In genomic region chr19:53768401-53768800, GRCh38 we compare ENCODE assay signal across 25 cellular contexts. TPM values are rescaled to one million over a fixed set of nuclear protein-coding genes. Genes with fewer than 3 reads are reported as not detected.
DNase-seq lines count a peak whose midpoint lies in the region; ATAC-seq, FAIRE-seq and TF ChIP-seq lines count a peak whose summit lies in the region.
"Had no signal": no experiment of that assay in that cellular context is flagged by ENCODE, and none has a peak within 500 bp of the region (broad histone marks: within the 10 kb centered on the region; RNA-seq: fewer than 3 reads in every experiment).

No MANE protein-coding gene starts in this region.

- H3K23me2 ChIP-seq in H1 (ENCODE audit: low read depth, low read length): no peaks in the 10 kb centered on the region

- H3K18ac ChIP-seq in H1 (ENCODE audit: extremely low read depth, low read length) (peak overlapping the region; percentile 32), mesendoderm (ENCODE audit: low read length) (peak overlapping the region; percentile 91)

- TF ChIP-seq EP300 in H1 (IDR thresholded peaks at IDR 0.05; ENCODE audit: borderline replicate concordance in 1 of 2, low read depth in 2 of 2, low read length in 2 of 2) (no peak), upper lobe of left lung (IDR thresholded peaks at IDR 0.05) (no peak)

- H3K14ac ChIP-seq in H1 (ENCODE audit: insufficient read length): no peak overlapping the region

- H3K56ac ChIP-seq in H1 (replicated peaks; ENCODE audit: insufficient read length, low read depth, low read length) (no peak overlapping the region), mesendoderm (ENCODE audit: low read length) (peak overlapping the region; percentile 83)

- ATAC-seq in right cardiac atrium (peak in 1 of 2 donors; percentile 19), left cardiac atrium (no peak), upper lobe of left lung (ENCODE audit: low FRiP score in 2 of 2) (no peak), HG03378 (IDR thresholded peaks at IDR 0.05; ENCODE audit: unreplicated experiment) (no peak)
- ATAC-seq: CD8-positive, alpha-beta T cell; Right ventricle myocardium inferior had no signal

- peak overlapping the region; percentile 42 for H3K27ac ChIP-seq in right cardiac atrium (ENCODE audit: low read length)
- H3K27ac ChIP-seq in H1 (ENCODE audit: low read depth, low read length): no peak overlapping the region
- peak overlapping the region; percentile 84 for H3K27ac ChIP-seq in mesendoderm (ENCODE audit: low read depth, low read length)
- peak overlapping the region; percentile 69 to 86 (median 74) for H3K27ac ChIP-seq in upper lobe of left lung

- CTCF ChIA-PET in H1 (lab: Charles Lee; ENCODE audit: partially characterized antibody): interaction anchor here (0.8 to 1.9 kb wide), 9 partner anchors 22 to 200 kb away, joined by 3 to 7 read pairs (median 4); no protein-coding TSS in a partner anchor

- H3K4ac ChIP-seq in H1 (replicated peaks; ENCODE audit: insufficient read length, low read depth, low read length) (no peak overlapping the region), mesendoderm (ENCODE audit: low read depth, low read length) (peak overlapping the region; percentile 90)

- H4K5ac ChIP-seq in H1 (ENCODE audit: insufficient read length, low read depth, low read length) (no peak overlapping the region), mesendoderm (ENCODE audit: low read length) (no peak overlapping the region)

- DNase-seq in right cardiac atrium (no peak), left cardiac atrium (no peak), H1 (ENCODE audit: low read depth in 1 of 2, low spot score in 2 of 2) (no peak), mesendoderm (no peak), upper lobe of left lung (peak in 1 of 2 donors; percentile 65), GM20000 (ENCODE audit: low spot score) (no peak), 8988T (no peak)
- DNase-seq: AML-193; C1 segment of cervical spinal cord; Calu3; CD8-positive, alpha-beta T cell; DMS153; GOT3; KG1; NCI-H1105; NCI-H146; NCI-H2029 treated with DMSO at 0.1 percent for 48 hours; NCI-H446 had no signal

- peak overlapping the region; percentile 31; the same call in 1 of the 2 replicates for H4K8ac ChIP-seq in H1 (ENCODE audit: extremely low read depth, insufficient read depth, low read length)
- no peak overlapping the region for H4K8ac ChIP-seq in mesendoderm (ENCODE audit: low read depth, low read length)

- H3K27me3 ChIP-seq in right cardiac atrium (ENCODE audit: control insufficient read depth, insufficient read depth) (no peaks in the 10 kb centered on the region), H1 (replicated peaks in 1 of 4; ENCODE audit: control insufficient read depth in 3 of 4, extremely low read depth in 1 of 4, insufficient read depth in 3 of 4, low read length in 3 of 4) (no peaks in the 10 kb centered on the region), mesendoderm (ENCODE audit: insufficient read depth, low read length, poor library complexity) (no peaks in the 10 kb centered on the region), upper lobe of left lung (no peaks in the 10 kb centered on the region)

- no peaks in the 10 kb centered on the region for H4K20me1 ChIP-seq in H1 (replicated peaks in 1 of 2; ENCODE audit: control insufficient read depth in 1 of 2, insufficient read depth in 2 of 2, low read length in 2 of 2)

- WGBS in right cardiac atrium: 94% methylated on average over 27 of the region's 27 CpGs
- WGBS in H1 (ENCODE audit: extremely low coverage in 1 of 2, insufficient coverage in 1 of 2, insufficient read length in 1 of 2, insufficient replicate concordance in 2 of 2, low coverage in 1 of 2, low lambda C conversion rate in 2 of 2, missing lambda C conversion rate in 1 of 2), 2 experiments: 94% methylated on average over 21 of the region's 27 CpGs; no CpG with 5 or more reads in 1 of the 2 experiments
- WGBS in mesendoderm (ENCODE audit: extremely low coverage, insufficient coverage, low lambda C conversion rate): no CpG with 5 or more reads among the region's 27 CpGs
- 94 to 96% methylated on average over 17 to 27 of the region's 27 CpGs for WGBS in upper lobe of left lung, 2 donors

- H3K79me1 ChIP-seq in H1 (ENCODE audit: low read depth, low read length) (no peaks in the 10 kb centered on the region), mesendoderm (ENCODE audit: low read length) (no peaks in the 10 kb centered on the region)

- TF ChIP-seq POLR2A in H1 (IDR thresholded peaks at IDR 0.05; ENCODE audit: control extremely low read depth in 1 of 2, low read depth in 2 of 2, low read length in 2 of 2) (no peak), upper lobe of left lung (IDR thresholded peaks at IDR 0.05) (no peak)

- intact Hi-C loops in right cardiac atrium (cut with DNase I): no loop called here
- intact Hi-C loops in left cardiac atrium (cut with DNase I): no loop called here

- H2BK5ac ChIP-seq in H1 (ENCODE audit: low read depth, low read length): peak overlapping the region; percentile 91; the same call in 1 of the 2 replicates
- H2BK5ac ChIP-seq in mesendoderm (ENCODE audit: low read length): peak overlapping the region; percentile 96

- no peak overlapping the region for H3K4me3 ChIP-seq in right cardiac atrium (ENCODE audit: low read length)
- H3K4me3 ChIP-seq in H1 (ENCODE audit: extremely low read depth in 1 of 4, insufficient read depth in 2 of 4, low read depth in 3 of 4, low read length in 4 of 4): no peak overlapping the region
- H3K4me3 ChIP-seq in mesendoderm (ENCODE audit: low read length): no peak overlapping the region
- no peak overlapping the region for H3K4me3 ChIP-seq in upper lobe of left lung

- no peak overlapping the region for H2AFZ ChIP-seq in H1 (ENCODE audit: low read length)

- H3K9me3 ChIP-seq in right cardiac atrium (ENCODE audit: control insufficient read depth, low read length) (no peaks in the 10 kb centered on the region), H1 (ENCODE audit: insufficient read depth in 2 of 2, low read depth in 1 of 2, low read length in 1 of 2) (no peaks in the 10 kb centered on the region), upper lobe of left lung (no peaks in the 10 kb centered on the region)

- no peak for TF ChIP-seq RAD21 in H1 (IDR thresholded peaks at IDR 0.05 in 1 of 2, conservative IDR thresholded peaks at IDR 0.05 in 1 of 2; ENCODE audit: low read depth in 2 of 2, low read length in 2 of 2)

- H3K23ac ChIP-seq in H1 (ENCODE audit: insufficient read length): no peak overlapping the region
- peak overlapping the region; percentile 59 for H3K23ac ChIP-seq in mesendoderm (ENCODE audit: low read length)

- FAIRE-seq in H1 (lab: Jason Lieb, UNC): no peak
- FAIRE-seq: GM12891 had no signal

- no peak for TF ChIP-seq CTCF in H1 (IDR thresholded peaks at IDR 0.05; ENCODE audit: control extremely low read depth in 1 of 3, insufficient read depth in 1 of 3, low read depth in 1 of 3, low read length in 3 of 3)
- no peak for TF ChIP-seq CTCF in upper lobe of left lung (IDR thresholded peaks at IDR 0.05)
- no peak for TF ChIP-seq CTCF in GM20000 (IDR thresholded peaks at IDR 0.05; ENCODE audit: extremely low read depth, missing control alignments)

- H2AK5ac ChIP-seq in H1 (ENCODE audit: low read depth, low read length) (peak overlapping the region; percentile 13; the same call in 1 of the 2 replicates), mesendoderm (ENCODE audit: low read length) (peak overlapping the region; percentile 3)

- H2BK15ac ChIP-seq in H1 (ENCODE audit: low read length) (no peak overlapping the region), mesendoderm (replicated peaks; ENCODE audit: low read depth) (no peak overlapping the region)

- H3K9ac ChIP-seq in H1 (replicated peaks in 1 of 4; ENCODE audit: extremely low read depth in 1 of 4, low read depth in 3 of 4, low read length in 3 of 4): no peak overlapping the region
- peak overlapping the region; percentile 26 for H3K9ac ChIP-seq in mesendoderm (ENCODE audit: low read length)

- H3K36me3 ChIP-seq in H1 (ENCODE audit: control insufficient read depth in 2 of 4, insufficient read depth in 4 of 4, low read length in 3 of 4) (no peaks in the 10 kb centered on the region), mesendoderm (ENCODE audit: control insufficient read depth, insufficient read depth, low read length) (no peaks in the 10 kb centered on the region), upper lobe of left lung (no peaks in the 10 kb centered on the region)

- POLR2A ChIA-PET in H1 (lab: Charles Lee; ENCODE audit: partially characterized antibody): interaction anchor here (1.1 to 1.9 kb wide), 2 partner anchors 108 to 172 kb away, joined by 3 to 4 read pairs; no protein-coding TSS in a partner anchor

- H2BK12ac ChIP-seq in H1 (ENCODE audit: low read depth, low read length): peak overlapping the region; percentile 84; the same call in 1 of the 2 replicates

- H3K4me1 ChIP-seq in right cardiac atrium (ENCODE audit: control insufficient read depth, insufficient read depth, low read length): no peaks in the 10 kb centered on the region
- peaks cover 0 to 16% (median 4%) of the 10 kb centered on the region in 4 experiments; a peak in 5 of 7 replicates for H3K4me1 ChIP-seq in H1 (replicated peaks in 1 of 4; ENCODE audit: control insufficient read depth in 3 of 4, insufficient read depth in 4 of 4, low read length in 3 of 4)
- H3K4me1 ChIP-seq in mesendoderm (ENCODE audit: control insufficient read depth, low read depth, low read length): peaks cover 4% of the 10 kb centered on the region
- H3K4me1 ChIP-seq in upper lobe of left lung: peaks cover 0 to 4% (median 2%) of the 10 kb centered on the region in 4 donors

- H4K91ac ChIP-seq in H1 (replicated peaks; ENCODE audit: insufficient read length, low read length): peak overlapping the region; percentile 4

- H3K4me2 ChIP-seq in H1 (ENCODE audit: insufficient read depth in 1 of 2, low read depth in 2 of 2, low read length in 2 of 2): no peak overlapping the region
- no peak overlapping the region for H3K4me2 ChIP-seq in mesendoderm (ENCODE audit: low read length)

- peak overlapping the region; percentile 90; the same call in 1 of the 2 replicates for H2BK20ac ChIP-seq in H1 (ENCODE audit: low read length)

- H3K79me2 ChIP-seq in H1 (ENCODE audit: control insufficient read depth in 1 of 2, insufficient read depth in 2 of 2, low read length in 2 of 2) (no peaks in the 10 kb centered on the region), mesendoderm (ENCODE audit: control insufficient read depth, insufficient read depth, low read length) (no peaks in the 10 kb centered on the region)

- H2BK120ac ChIP-seq in H1 (replicated peaks; ENCODE audit: low read depth, low read length) (no peak overlapping the region), mesendoderm (ENCODE audit: low read depth, low read length) (peak overlapping the region; percentile 65)

RNA-seq across cellular contexts. Expression of gene NLRP12, which starts 55.7 kb away (rescaled TPM):
- total RNA-seq in right cardiac atrium: under 1 TPM; 0.20 to 0.71 (median 0.58) TPM
- 0.20 TPM for polyA plus RNA-seq in right cardiac atrium
- under 1 TPM; 0.56 to 0.84 TPM for total RNA-seq in left cardiac atrium
- total RNA-seq in H1 (2021; fragmentation: NEBNext Ultra II Directional; extraction: Animal tissue kit (Norgen Biotek cat#: 25700)): 1.8 and 1.9 TPM in 2 replicates
- 1.0 and 2.5 TPM in 2 replicates for polyA plus RNA-seq in H1 (2011; rRNA removed)
- 2.1 TPM for polyA plus RNA-seq in H1 (2011; cell fraction: cytosol; rRNA removed)
- polyA plus RNA-seq in H1 (2011; cell fraction: nucleus; rRNA removed): 2.9 TPM
- polyA plus RNA-seq in H1 (2012, experiment 1 of 2): 0.69 to 1.5 TPM (median 1.1 TPM) in 4 replicates
- polyA plus RNA-seq in H1 (2012, experiment 2 of 2): 0.89 TPM
- polyA plus RNA-seq in H1 (2013, experiment 1 of 2): 1.8 TPM
- polyA plus RNA-seq in H1 (2013, experiment 2 of 2): 1.7 TPM
- polyA minus RNA-seq in H1 (2011; rRNA and poly(A)+ RNA removed): 2.8 and 5.0 TPM in 2 replicates
- polyA minus RNA-seq in H1 (2011; cell fraction: cytosol; rRNA and poly(A)+ RNA removed): 2.3 TPM
- 3.6 TPM for polyA minus RNA-seq in H1 (2011; cell fraction: nucleus; rRNA and poly(A)+ RNA removed)
- 1.0 TPM for polyA plus RNA-seq in mesendoderm (2013, experiment 1 of 2)
- polyA plus RNA-seq in mesendoderm (2013, experiment 2 of 2): 0.95 TPM
- total RNA-seq in upper lobe of left lung: 10 to 100 TPM in 1 of 6 donors, 1 to 10 TPM in 5; 3.1 to 10.3 (median 6.7) TPM
- total RNA-seq: A172; Calu3; CD8-positive, alpha-beta T cell; G401; SK-MEL-5 had no signal
- polyA plus RNA-seq: AG04450 had no signal
